Comparison of ENCODE assay signal across 22 cellular contexts in the genomic region with DNA sequence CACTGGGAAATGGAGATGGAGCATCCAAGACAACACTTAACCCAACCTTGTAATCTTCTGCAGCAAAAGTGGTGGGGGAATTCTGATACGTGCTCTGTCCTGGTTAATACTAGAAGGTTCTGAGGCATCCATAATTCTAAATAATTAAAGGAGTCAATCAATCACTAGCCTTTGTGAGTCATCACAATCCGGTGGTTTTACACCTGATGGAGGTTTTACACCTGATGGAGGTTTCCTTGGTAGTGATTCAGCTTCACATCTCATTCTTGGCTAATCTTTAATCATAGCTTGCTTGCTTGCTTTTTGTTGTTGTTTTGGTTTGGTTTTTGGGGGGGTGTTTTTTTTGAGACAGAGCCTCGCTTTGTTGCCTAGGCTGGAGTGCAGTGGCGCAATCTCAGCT.
"Had no signal": no experiment of that assay in that cellular context is flagged by ENCODE, and none has a peak within 500 bp of the region (broad histone marks: within the 10 kb centered on the region; RNA-seq: fewer than 3 reads in every experiment).

No MANE protein-coding gene starts in this region.

- ATAC-seq: activated CD8-positive, alpha-beta memory T cell treated with anti-CD3 and anti-CD28 coated beads, Interleukin-2, amount 10 ng/mL, durations not matched to agents 7 days and 5 days; activated CD8-positive, alpha-beta T cell treated with anti-CD3 and anti-CD28 coated beads for 36 hours; activated naive CD4-positive, alpha-beta T cell treated with anti-CD3 and anti-CD28 coated beads, Interleukin-2, amount 50 U/mL, for 72 hours; effector memory CD8-positive, alpha-beta T cell; left ventricle myocardium superior; mucosa of descending colon; right lobe of liver; stimulated activated effector memory CD8-positive, alpha-beta T cell treated with anti-CD3 and anti-CD28 coated beads, Interleukin-12 subunit alpha, Interleukin-12 subunit beta, amount 100 ng/mL, for 72 hours; stimulated activated naive CD8-positive, alpha-beta T cell treated with anti-CD3 and anti-CD28 coated beads, Interleukin-15, amount 100 ng/mL, for 72 hours; T-helper 17 cell had no signal

- H3K36me3 ChIP-seq: right lobe of liver, tibial artery had no signal

- H3K36me3 Mint-ChIP-seq: activated CD8-positive, alpha-beta memory T cell treated with anti-CD3 and anti-CD28 coated beads, Interleukin-2, amount 10 ng/mL, durations not matched to agents 7 days and 5 days; activated naive CD4-positive, alpha-beta T cell treated with anti-CD3 and anti-CD28 coated beads, Interleukin-2, amount 50 U/mL, for 72 hours; brain; stimulated activated effector memory CD8-positive, alpha-beta T cell treated with anti-CD3 and anti-CD28 coated beads, Interleukin-12 subunit alpha, Interleukin-12 subunit beta, amount 100 ng/mL, for 72 hours had no signal

- DNase-seq: activated CD4-positive, alpha-beta T cell treated with anti-CD3 and anti-CD28 coated beads for 48 hours; activated CD8-positive, alpha-beta memory T cell treated with anti-CD3 and anti-CD28 coated beads, Interleukin-2, amount 10 ng/mL, durations not matched to agents 7 days and 5 days; activated CD8-positive, alpha-beta T cell treated with anti-CD3 and anti-CD28 coated beads for 36 hours; activated gamma-delta T cell treated with Interleukin-2 at 50 U/mL for 16 hours; activated T-cell treated with anti-CD3 and anti-CD28 coated beads for 4 hours; central memory CD4-positive, alpha-beta T cell; effector memory CD8-positive, alpha-beta T cell; kidney; left ventricle myocardium superior; mucosa of descending colon; nephron progenitor cell; nucleus accumbens; small intestine; stimulated activated CD4-positive, alpha-beta T cell treated with anti-CD3 and anti-CD28 coated beads, Interleukin-2, amount 100 ng/mL, for 24 hours; stimulated activated naive CD8-positive, alpha-beta T cell treated with anti-CD3 and anti-CD28 coated beads, Interleukin-15, amount 100 ng/mL, for 72 hours; T-helper 17 cell; tibial artery had no signal

- H3K9me3 ChIP-seq: mucosa of descending colon, right lobe of liver, tibial artery had no signal

- H3K9me3 Mint-ChIP-seq: activated CD8-positive, alpha-beta T cell treated with anti-CD3 and anti-CD28 coated beads for 36 hours; activated naive CD4-positive, alpha-beta T cell treated with anti-CD3 and anti-CD28 coated beads, Interleukin-2, amount 50 U/mL, for 72 hours; brain; effector memory CD8-positive, alpha-beta T cell; nephron progenitor cell; stimulated activated effector memory CD8-positive, alpha-beta T cell treated with anti-CD3 and anti-CD28 coated beads, Interleukin-12 subunit alpha, Interleukin-12 subunit beta, amount 100 ng/mL, for 72 hours; stimulated activated naive CD8-positive, alpha-beta T cell treated with anti-CD3 and anti-CD28 coated beads, Interleukin-15, amount 100 ng/mL, for 72 hours had no signal

- H3K4me3 ChIP-seq: mucosa of descending colon, right lobe of liver, tibial artery had no signal

- H3K27ac ChIP-seq: parathyroid adenoma, right lobe of liver, tibial artery had no signal

- H3K4me1 Mint-ChIP-seq: stimulated activated naive CD8-positive, alpha-beta T cell treated with anti-CD3 and anti-CD28 coated beads, Interleukin-15, amount 100 ng/mL, for 72 hours had no signal

- H3K27me3 ChIP-seq: right lobe of liver, tibial artery had no signal

- H3K4me3 Mint-ChIP-seq: activated CD8-positive, alpha-beta memory T cell treated with anti-CD3 and anti-CD28 coated beads, Interleukin-2, amount 10 ng/mL, durations not matched to agents 7 days and 5 days; activated CD8-positive, alpha-beta T cell treated with anti-CD3 and anti-CD28 coated beads for 36 hours; brain; effector memory CD8-positive, alpha-beta T cell; nephron progenitor cell; stimulated activated effector memory CD8-positive, alpha-beta T cell treated with anti-CD3 and anti-CD28 coated beads, Interleukin-12 subunit alpha, Interleukin-12 subunit beta, amount 100 ng/mL, for 72 hours; stimulated activated naive CD8-positive, alpha-beta T cell treated with anti-CD3 and anti-CD28 coated beads, Interleukin-15, amount 100 ng/mL, for 72 hours; T-helper 17 cell had no signal

- H3K27ac Mint-ChIP-seq: activated CD8-positive, alpha-beta memory T cell treated with anti-CD3 and anti-CD28 coated beads, Interleukin-2, amount 10 ng/mL, durations not matched to agents 7 days and 5 days; activated CD8-positive, alpha-beta T cell treated with anti-CD3 and anti-CD28 coated beads for 36 hours; activated naive CD4-positive, alpha-beta T cell treated with anti-CD3 and anti-CD28 coated beads, Interleukin-2, amount 50 U/mL, for 72 hours; effector memory CD8-positive, alpha-beta T cell; nephron progenitor cell; stimulated activated effector memory CD8-positive, alpha-beta T cell treated with anti-CD3 and anti-CD28 coated beads, Interleukin-12 subunit alpha, Interleukin-12 subunit beta, amount 100 ng/mL, for 72 hours; stimulated activated naive CD8-positive, alpha-beta T cell treated with anti-CD3 and anti-CD28 coated beads, Interleukin-15, amount 100 ng/mL, for 72 hours; T-helper 17 cell had no signal
